Comparison of ENCODE assay signal across 1 cellular context in genomic region chr20:32580970-32581838, GRCh38.
TF ChIP-seq lines count a peak whose summit lies in the region.

No MANE protein-coding gene starts in this region.

TF ChIP-seq in HepG2, 621 proteins besides CTCF, POLR2A, EP300 and RAD21 (continued from another document and continues in another):
- TF ChIP-seq ZNF710 (CRISPR knock-in tag; IDR thresholded peaks at IDR 0.05; ENCODE audit: borderline replicate concordance) = peak; percentile 54; the same call in 1 of the 2 replicates
- no peak for TF ChIP-seq ZSCAN30 (CRISPR knock-in tag; IDR thresholded peaks at IDR 0.05)
- TF ChIP-seq FOXO1 (CRISPR knock-in tag; IDR thresholded peaks at IDR 0.05) = 0 out of 2 replicates have a peak, but pooled peaks have one; percentile 10
- no peak for TF ChIP-seq MIXL1 (CRISPR knock-in tag; IDR thresholded peaks at IDR 0.05)
- TF ChIP-seq AHDC1 (CRISPR knock-in tag; IDR thresholded peaks at IDR 0.05; ENCODE audit: borderline replicate concordance) = no peak
- no peak for TF ChIP-seq ZNF768 (CRISPR knock-in tag; IDR thresholded peaks at IDR 0.05)
- TF ChIP-seq ZNF160 (CRISPR knock-in tag; IDR thresholded peaks at IDR 0.05) = no peak
- no peak for TF ChIP-seq SUZ12 (IDR thresholded peaks at IDR 0.05; ENCODE audit: low read depth, low read length)
- no peak for TF ChIP-seq CSRNP2 (CRISPR knock-in tag; conservative IDR thresholded peaks at IDR 0.05; ENCODE audit: low read depth)
- TF ChIP-seq ZNF337 (CRISPR knock-in tag; IDR thresholded peaks at IDR 0.05; ENCODE audit: borderline replicate concordance, low read depth) = no peak
- TF ChIP-seq PITX1 (CRISPR knock-in tag; IDR thresholded peaks at IDR 0.05) = no peak
- 0 out of 2 replicates have a peak, but pooled peaks have one; percentile 35 for TF ChIP-seq BORCS8-MEF2B (CRISPR knock-in tag; IDR thresholded peaks at IDR 0.05)
- no peak for TF ChIP-seq GZF1 (CRISPR knock-in tag; IDR thresholded peaks at IDR 0.05)
- no peak for TF ChIP-seq KLF15 (CRISPR knock-in tag; IDR thresholded peaks at IDR 0.05; ENCODE audit: borderline replicate concordance)
- TF ChIP-seq DRAP1 (CRISPR knock-in tag; IDR thresholded peaks at IDR 0.05) = peak; percentile 35; the same call in 1 of the 2 replicates
- TF ChIP-seq ZNF207 (IDR thresholded peaks at IDR 0.05; ENCODE audit: borderline replicate concordance) = no peak
- TF ChIP-seq NRL (CRISPR knock-in tag; IDR thresholded peaks at IDR 0.05; ENCODE audit: borderline replicate concordance) = no peak
- TF ChIP-seq XRCC5 (optimal IDR thresholded peaks at IDR 0.05; ENCODE audit: low read length) = no peak
- no peak for TF ChIP-seq ZNF205 (CRISPR knock-in tag; IDR thresholded peaks at IDR 0.05)
- TF ChIP-seq RBFOX2 (IDR thresholded peaks at IDR 0.05; ENCODE audit: low read depth, low read length) = no peak
- no peak for TF ChIP-seq CHD2 (IDR thresholded peaks at IDR 0.05; ENCODE audit: low read depth, low read length)
- no peak for TF ChIP-seq ZBTB20 (CRISPR knock-in tag; IDR thresholded peaks at IDR 0.05; ENCODE audit: borderline replicate concordance, low read depth)
- no peak for TF ChIP-seq KDM5A (IDR thresholded peaks at IDR 0.05; ENCODE audit: borderline replicate concordance, low read length)
- no peak for TF ChIP-seq CERS6 (CRISPR knock-in tag; IDR thresholded peaks at IDR 0.05)
- TF ChIP-seq SALL1 (CRISPR knock-in tag; IDR thresholded peaks at IDR 0.05) = peak; percentile 68
- TF ChIP-seq MTF2 (CRISPR knock-in tag; IDR thresholded peaks at IDR 0.05; ENCODE audit: borderline replicate concordance) = no peak
- TF ChIP-seq BCLAF1 (IDR thresholded peaks at IDR 0.05) = no peak
- no peak; the same call in 1 of the 2 replicates for TF ChIP-seq ZNF761 (CRISPR knock-in tag; conservative IDR thresholded peaks at IDR 0.05)
- TF ChIP-seq RARA (CRISPR knock-in tag; IDR thresholded peaks at IDR 0.05) = no peak; the same call in none of the 2 replicates
- TF ChIP-seq ARNT (IDR thresholded peaks at IDR 0.05) = no peak
- TF ChIP-seq, protein P1, sequence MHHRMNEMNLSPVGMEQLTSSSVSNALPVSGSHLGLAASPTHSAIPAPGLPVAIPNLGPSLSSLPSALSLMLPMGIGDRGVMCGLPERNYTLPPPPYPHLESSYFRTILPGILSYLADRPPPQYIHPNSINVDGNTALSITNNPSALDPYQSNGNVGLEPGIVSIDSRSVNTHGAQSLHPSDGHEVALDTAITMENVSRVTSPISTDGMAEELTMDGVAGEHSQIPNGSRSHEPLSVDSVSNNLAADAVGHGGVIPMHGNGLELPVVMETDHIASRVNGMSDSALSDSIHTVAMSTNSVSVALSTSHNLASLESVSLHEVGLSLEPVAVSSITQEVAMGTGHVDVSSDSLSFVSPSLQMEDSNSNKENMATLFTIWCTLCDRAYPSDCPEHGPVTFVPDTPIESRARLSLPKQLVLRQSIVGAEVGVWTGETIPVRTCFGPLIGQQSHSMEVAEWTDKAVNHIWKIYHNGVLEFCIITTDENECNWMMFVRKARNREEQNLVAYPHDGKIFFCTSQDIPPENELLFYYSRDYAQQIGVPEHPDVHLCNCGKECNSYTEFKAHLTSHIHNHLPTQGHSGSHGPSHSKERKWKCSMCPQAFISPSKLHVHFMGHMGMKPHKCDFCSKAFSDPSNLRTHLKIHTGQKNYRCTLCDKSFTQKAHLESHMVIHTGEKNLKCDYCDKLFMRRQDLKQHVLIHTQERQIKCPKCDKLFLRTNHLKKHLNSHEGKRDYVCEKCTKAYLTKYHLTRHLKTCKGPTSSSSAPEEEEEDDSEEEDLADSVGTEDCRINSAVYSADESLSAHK (CRISPR knock-in tag; IDR thresholded peaks at IDR 0.05; ENCODE audit: borderline replicate concordance) = no peak
- no peak for TF ChIP-seq FOXA3 (CRISPR knock-in tag; IDR thresholded peaks at IDR 0.05)
- no peak for TF ChIP-seq NFE2L1 (CRISPR knock-in tag; IDR thresholded peaks at IDR 0.05; ENCODE audit: borderline replicate concordance)
- no peak; the same call in 1 of the 2 replicates for TF ChIP-seq ZNF354B (CRISPR knock-in tag; IDR thresholded peaks at IDR 0.05)
- no peak for TF ChIP-seq ZNF512 (CRISPR knock-in tag; IDR thresholded peaks at IDR 0.05)
- TF ChIP-seq BCL3 (CRISPR knock-in tag; IDR thresholded peaks at IDR 0.05) = 0 out of 2 replicates have a peak, but pooled peaks have one; percentile 24
- TF ChIP-seq PRPF4 (IDR thresholded peaks at IDR 0.05; ENCODE audit: low read depth, low read length, poor library complexity, severe bottlenecking) = no peak
- TF ChIP-seq ZNF263 (CRISPR knock-in tag; IDR thresholded peaks at IDR 0.05) = peak; percentile 48; the same call in 1 of the 2 replicates
- TF ChIP-seq ZNF460 (CRISPR knock-in tag; IDR thresholded peaks at IDR 0.05; ENCODE audit: borderline replicate concordance) = no peak
- TF ChIP-seq PHF8 (CRISPR knock-in tag; IDR thresholded peaks at IDR 0.05) = no peak
- no peak for TF ChIP-seq KLF11 (CRISPR knock-in tag; IDR thresholded peaks at IDR 0.05)
- TF ChIP-seq ZNF564 (CRISPR knock-in tag; IDR thresholded peaks at IDR 0.05) = peak; percentile 51; the same call in 1 of the 2 replicates
- TF ChIP-seq, protein P2, sequence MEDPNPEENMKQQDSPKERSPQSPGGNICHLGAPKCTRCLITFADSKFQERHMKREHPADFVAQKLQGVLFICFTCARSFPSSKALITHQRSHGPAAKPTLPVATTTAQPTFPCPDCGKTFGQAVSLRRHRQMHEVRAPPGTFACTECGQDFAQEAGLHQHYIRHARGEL (CRISPR knock-in tag; IDR thresholded peaks at IDR 0.05) = no peak
